ENCODE assay signal across 12 cellular contexts in the genomic region with DNA sequence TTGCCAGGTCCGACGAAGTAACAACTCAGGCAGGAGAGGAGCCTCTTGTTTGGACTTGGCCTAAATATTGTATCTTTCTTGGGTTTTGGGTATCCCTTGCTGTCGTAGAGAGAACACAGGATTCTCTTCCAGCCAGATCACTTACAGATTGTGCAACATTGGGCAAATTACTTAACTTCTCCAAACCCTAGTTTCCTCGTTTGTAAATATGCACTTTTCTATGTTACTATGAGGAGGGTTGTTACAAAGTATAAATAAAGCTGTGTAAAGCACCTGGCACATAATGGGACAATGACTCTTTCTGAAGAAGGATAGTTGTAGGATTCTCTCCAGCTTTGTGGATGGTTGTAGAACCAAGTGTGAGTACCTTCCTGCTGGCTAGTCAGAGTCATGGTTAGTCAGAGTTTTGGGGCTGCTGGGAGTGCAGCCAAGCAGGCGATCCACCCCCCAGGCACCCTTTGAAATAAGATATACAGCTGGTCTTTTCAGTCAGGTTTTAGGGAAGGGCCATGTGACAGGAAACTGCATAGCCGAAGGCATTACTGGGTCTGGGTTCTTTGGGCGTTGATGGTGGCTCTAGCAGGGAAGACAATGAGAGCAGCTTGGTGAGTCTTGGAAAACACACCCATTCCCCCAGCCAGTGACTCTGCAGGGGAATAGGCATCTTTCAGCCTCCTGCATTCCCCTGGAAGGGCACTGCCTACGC. TPM values are rescaled to one million over a fixed set of nuclear protein-coding genes. Genes with fewer than 3 reads are reported as not detected.
A peak's percentile ranks its signal among the peaks of the same experiment; 100 is the strongest.
DNase-seq lines count a peak whose midpoint lies in the region; ATAC-seq and TF ChIP-seq lines count a peak whose summit lies in the region.
"Had no signal": no experiment of that assay in that cellular context is flagged by ENCODE, and none has a peak within 500 bp of the region (broad histone marks: within the 10 kb centered on the region; RNA-seq: fewer than 3 reads in every experiment).

No MANE protein-coding gene starts in this region.

- H3F3A ChIP-seq in GM23248 (ENCODE audit: insufficient read depth) (peaks cover 26% of the 10 kb centered on the region), PC-3 (ENCODE audit: low read length, unreplicated experiment) (no peaks in the 10 kb centered on the region)

- TF ChIP-seq CTCF in PC-3 (conservative IDR thresholded peaks at IDR 0.05; ENCODE audit: low read depth, low read length): no peak

- intact Hi-C loops in PC-3 (cut with micrococcal nuclease): no loop called here
- intact Hi-C loops in Right ventricle myocardium superior (cut with DNase I): no loop called here

- H3K27me3 ChIP-seq in GM23248 (replicated peaks; ENCODE audit: insufficient read depth): no peaks in the 10 kb centered on the region
- H3K27me3 ChIP-seq in PC-3 (ENCODE audit: low read length): no peaks in the 10 kb centered on the region

- H3K9me2 ChIP-seq in GM23248 (ENCODE audit: insufficient read depth): no peaks in the 10 kb centered on the region
- no peaks in the 10 kb centered on the region for H3K9me2 ChIP-seq in PC-3 (replicated peaks; ENCODE audit: low read length)

- H3K4me2 ChIP-seq in GM23248 (ENCODE audit: unreplicated experiment) (peak overlapping the region; percentile 55), PC-3 (ENCODE audit: low read length) (peak overlapping the region; percentile 8)

- peaks cover 23% of the 10 kb centered on the region for H3K4me1 ChIP-seq in GM23248 (ENCODE audit: insufficient read depth)
- H3K4me1 ChIP-seq in PC-3 (ENCODE audit: insufficient read depth, low read length): peaks cover 28% of the 10 kb centered on the region

- WGBS in GM23248 (ENCODE audit: low coverage in 1 of 2, low lambda C conversion rate in 2 of 2, missing lambda C conversion rate in 2 of 2), 2 experiments: 24% methylated on average over 8 of the region's 8 CpGs

- DNase-seq in GM23248 (peak; percentile 91), PC-3 (peak; percentile 94), epidermal melanocyte (ENCODE audit: insufficient read length, low spot score) (peak; percentile 69), renal cortical epithelial cell (ENCODE audit: low read depth) (peak; percentile 53), NCI-H748 (lab: John Stamatoyannopoulos, UW; ENCODE audit: unreplicated experiment) (no peak), Right ventricle myocardium superior (no peak)
- DNase-seq: activated CD4-positive, CD25-positive, alpha-beta regulatory T cell treated with anti-CD3 and anti-CD28 coated beads, Interleukin-2, amount 50 U/mL, for 72 hours; activated naive CD4-positive, alpha-beta T cell treated with anti-CD3 and anti-CD28 coated beads for 36 hours; NCI-H1417 treated with DMSO at 0.1 percent for 48 hours; stimulated activated naive CD4-positive, alpha-beta T cell treated with Interleukin-2 at 50 U/mL for 16 hours had no signal

- H3K4me3 ChIP-seq in GM23248 (no peak overlapping the region), PC-3 (ENCODE audit: low read length) (no peak overlapping the region)

- H3K36me3 ChIP-seq in GM23248 (ENCODE audit: low read depth) (no peaks in the 10 kb centered on the region), PC-3 (ENCODE audit: low read depth, low read length) (no peaks in the 10 kb centered on the region)

- CTCF ChIA-PET in PC-3 (lab: Charles Lee): no interaction called here

- POLR2A ChIA-PET in PC-3 (lab: Charles Lee; ENCODE audit: unreplicated experiment): no interaction called here

- peak; percentile 88 for ATAC-seq in PC-3
- no peak for ATAC-seq in HG02759 (IDR thresholded peaks at IDR 0.05; ENCODE audit: unreplicated experiment)
- no peak for ATAC-seq in HG03108 (IDR thresholded peaks at IDR 0.05; ENCODE audit: unreplicated experiment)
- no peak for ATAC-seq in Right ventricle myocardium superior (ENCODE audit: poor library complexity)

- H3K27ac ChIP-seq in GM23248: peak overlapping the region; percentile 67
- H3K27ac ChIP-seq in PC-3 (ENCODE audit: low read length): peak overlapping the region; percentile 66

- H3K9me3 ChIP-seq in GM23248 (ENCODE audit: low read depth) (no peaks in the 10 kb centered on the region), PC-3 (ENCODE audit: low read length) (no peaks in the 10 kb centered on the region)

- H4K20me1 ChIP-seq in GM23248 (ENCODE audit: insufficient read depth) (no peaks in the 10 kb centered on the region), PC-3 (ENCODE audit: low read length) (no peaks in the 10 kb centered on the region)

- H3K9ac ChIP-seq in GM23248 (no peak overlapping the region), PC-3 (ENCODE audit: low read length) (no peak overlapping the region)

- H3K79me2 ChIP-seq in GM23248 (ENCODE audit: insufficient read depth) (no peaks in the 10 kb centered on the region), PC-3 (ENCODE audit: low read length) (no peaks in the 10 kb centered on the region)

- in situ Hi-C loops in GM23248 (cut with MboI): no loop called here

- no TSS peak for BruUV-seq in PC-3 (replicated peaks; lab: Mats Ljungman, UMichigan)

- H2AFZ ChIP-seq in GM23248 (peak overlapping the region; percentile 20), PC-3 (ENCODE audit: low read length) (peak overlapping the region; percentile 8; the same call in 1 of the 2 replicates)

RNA-seq across cellular contexts. Expression of a gene that starts 49.9 kb away (rescaled TPM):
- 2.9 and 3.7 TPM in 2 replicates for total RNA-seq in GM23248 (2014; rRNA removed; shearing (Covaris generic))
- 1.5 and 1.7 TPM in 2 replicates for polyA plus RNA-seq in GM23248 (2016; fragmentation: Nextera tagmentation; extraction: Ambion mirVana)
- total RNA-seq in PC-3 (2014; rRNA removed) (not detected in 2 replicates), renal cortical epithelial cell (0.52 and 0.60 TPM in 2 replicates), Right ventricle myocardium superior (not detected)
- total RNA-seq: activated naive CD4-positive, alpha-beta T cell treated with anti-CD3 and anti-CD28 coated beads for 36 hours had no signal

Comparison
In these comparisons a context has a peak if more than half of its experiments do, and no peak if none do; other contexts are left out.
1. DNase-seq: peak in GM23248 (single experiment), PC-3 (single experiment), epidermal melanocyte (single experiment) and renal cortical epithelial cell (single experiment); none in NCI-H748 (single experiment) and Right ventricle myocardium superior (single experiment).